In the genomic region with DNA sequence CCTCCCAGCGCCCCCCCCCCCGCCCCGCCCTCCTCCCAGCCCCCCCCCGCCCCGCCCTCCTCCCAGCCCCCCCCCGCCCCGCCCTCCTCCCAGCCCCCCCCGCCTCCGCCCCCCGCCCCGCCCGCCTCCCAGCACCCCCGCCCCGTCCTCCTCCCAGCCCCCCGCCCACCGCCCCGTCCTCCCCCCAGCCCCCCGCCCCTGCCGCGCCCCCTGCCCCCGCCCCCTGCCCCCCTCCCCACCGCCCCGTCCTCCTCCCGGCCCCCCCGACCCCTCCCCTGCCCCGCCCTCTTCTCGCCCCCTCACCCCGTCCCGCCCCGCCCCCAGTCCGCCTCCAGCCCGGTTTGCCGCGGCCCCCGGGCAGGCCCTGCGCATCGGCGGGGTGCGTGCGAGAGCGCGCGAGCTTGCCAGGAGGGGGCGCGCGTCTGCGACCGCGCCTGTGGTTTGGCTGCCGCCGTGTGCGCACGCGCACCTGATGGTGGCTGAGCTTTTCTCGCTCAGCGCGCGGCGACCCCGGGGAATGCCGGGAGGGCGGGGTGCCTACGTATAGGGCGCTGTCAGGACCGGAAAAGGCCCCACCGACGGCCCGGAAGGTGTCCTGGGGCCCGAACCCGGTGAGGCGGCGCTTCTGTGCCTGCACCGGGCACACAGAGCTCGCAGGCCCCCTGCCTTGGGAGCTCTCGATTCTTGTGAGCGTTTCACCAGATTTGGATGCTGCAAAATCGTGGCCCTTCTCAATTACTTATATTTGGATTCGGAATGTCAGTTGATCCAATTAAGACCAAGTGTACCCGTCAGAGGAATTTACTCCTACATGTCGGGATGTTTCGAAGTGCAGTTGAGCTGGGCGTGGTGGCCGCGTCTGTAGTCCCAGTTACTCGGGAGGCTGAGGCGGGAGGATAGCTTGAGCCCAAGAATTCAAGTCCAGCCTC, we compare ENCODE assay signal across 1 cellular context.
TF ChIP-seq lines count a peak whose summit lies in the region.

No MANE protein-coding gene starts in this region.

TF ChIP-seq in WTC11, 78 proteins besides CTCF, POLR2A, EP300 and RAD21 (continued from another document and continues in another):
- TF ChIP-seq, protein P1, sequence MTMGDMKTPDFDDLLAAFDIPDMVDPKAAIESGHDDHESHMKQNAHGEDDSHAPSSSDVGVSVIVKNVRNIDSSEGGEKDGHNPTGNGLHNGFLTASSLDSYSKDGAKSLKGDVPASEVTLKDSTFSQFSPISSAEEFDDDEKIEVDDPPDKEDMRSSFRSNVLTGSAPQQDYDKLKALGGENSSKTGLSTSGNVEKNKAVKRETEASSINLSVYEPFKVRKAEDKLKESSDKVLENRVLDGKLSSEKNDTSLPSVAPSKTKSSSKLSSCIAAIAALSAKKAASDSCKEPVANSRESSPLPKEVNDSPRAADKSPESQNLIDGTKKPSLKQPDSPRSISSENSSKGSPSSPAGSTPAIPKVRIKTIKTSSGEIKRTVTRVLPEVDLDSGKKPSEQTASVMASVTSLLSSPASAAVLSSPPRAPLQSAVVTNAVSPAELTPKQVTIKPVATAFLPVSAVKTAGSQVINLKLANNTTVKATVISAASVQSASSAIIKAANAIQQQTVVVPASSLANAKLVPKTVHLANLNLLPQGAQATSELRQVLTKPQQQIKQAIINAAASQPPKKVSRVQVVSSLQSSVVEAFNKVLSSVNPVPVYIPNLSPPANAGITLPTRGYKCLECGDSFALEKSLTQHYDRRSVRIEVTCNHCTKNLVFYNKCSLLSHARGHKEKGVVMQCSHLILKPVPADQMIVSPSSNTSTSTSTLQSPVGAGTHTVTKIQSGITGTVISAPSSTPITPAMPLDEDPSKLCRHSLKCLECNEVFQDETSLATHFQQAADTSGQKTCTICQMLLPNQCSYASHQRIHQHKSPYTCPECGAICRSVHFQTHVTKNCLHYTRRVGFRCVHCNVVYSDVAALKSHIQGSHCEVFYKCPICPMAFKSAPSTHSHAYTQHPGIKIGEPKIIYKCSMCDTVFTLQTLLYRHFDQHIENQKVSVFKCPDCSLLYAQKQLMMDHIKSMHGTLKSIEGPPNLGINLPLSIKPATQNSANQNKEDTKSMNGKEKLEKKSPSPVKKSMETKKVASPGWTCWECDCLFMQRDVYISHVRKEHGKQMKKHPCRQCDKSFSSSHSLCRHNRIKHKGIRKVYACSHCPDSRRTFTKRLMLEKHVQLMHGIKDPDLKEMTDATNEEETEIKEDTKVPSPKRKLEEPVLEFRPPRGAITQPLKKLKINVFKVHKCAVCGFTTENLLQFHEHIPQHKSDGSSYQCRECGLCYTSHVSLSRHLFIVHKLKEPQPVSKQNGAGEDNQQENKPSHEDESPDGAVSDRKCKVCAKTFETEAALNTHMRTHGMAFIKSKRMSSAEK (CRISPR knock-in tag; IDR thresholded peaks at IDR 0.05; ENCODE audit: borderline replicate concordance) = no peak
- TF ChIP-seq, protein P2, sequence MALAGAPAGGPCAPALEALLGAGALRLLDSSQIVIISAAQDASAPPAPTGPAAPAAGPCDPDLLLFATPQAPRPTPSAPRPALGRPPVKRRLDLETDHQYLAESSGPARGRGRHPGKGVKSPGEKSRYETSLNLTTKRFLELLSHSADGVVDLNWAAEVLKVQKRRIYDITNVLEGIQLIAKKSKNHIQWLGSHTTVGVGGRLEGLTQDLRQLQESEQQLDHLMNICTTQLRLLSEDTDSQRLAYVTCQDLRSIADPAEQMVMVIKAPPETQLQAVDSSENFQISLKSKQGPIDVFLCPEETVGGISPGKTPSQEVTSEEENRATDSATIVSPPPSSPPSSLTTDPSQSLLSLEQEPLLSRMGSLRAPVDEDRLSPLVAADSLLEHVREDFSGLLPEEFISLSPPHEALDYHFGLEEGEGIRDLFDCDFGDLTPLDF (CRISPR knock-in tag; IDR thresholded peaks at IDR 0.05) = no peak
- peak; percentile 51; the same call in 1 of the 2 replicates for TF ChIP-seq NR2C2 (CRISPR knock-in tag; IDR thresholded peaks at IDR 0.05)
- TF ChIP-seq ZNF671 (CRISPR knock-in tag; IDR thresholded peaks at IDR 0.05) = no peak
- TF ChIP-seq TEAD4 (CRISPR knock-in tag; IDR thresholded peaks at IDR 0.05) = no peak
- no peak for TF ChIP-seq IRF2 (CRISPR knock-in tag; IDR thresholded peaks at IDR 0.05; ENCODE audit: borderline replicate concordance, low read depth)
- no peak for TF ChIP-seq FOXJ3 (CRISPR knock-in tag; IDR thresholded peaks at IDR 0.05; ENCODE audit: borderline replicate concordance)
- no peak for TF ChIP-seq ZNF138 (CRISPR knock-in tag; conservative IDR thresholded peaks at IDR 0.05)
- TF ChIP-seq NFYB (CRISPR knock-in tag; conservative IDR thresholded peaks at IDR 0.05; ENCODE audit: low read depth) = no peak
- TF ChIP-seq ESRRA (CRISPR knock-in tag; IDR thresholded peaks at IDR 0.05; ENCODE audit: borderline replicate concordance) = no peak
- no peak for TF ChIP-seq RELA (CRISPR knock-in tag; IDR thresholded peaks at IDR 0.05; ENCODE audit: borderline replicate concordance)
- no peak for TF ChIP-seq PRRX2 (CRISPR knock-in tag; IDR thresholded peaks at IDR 0.05)
- TF ChIP-seq, protein P3, sequence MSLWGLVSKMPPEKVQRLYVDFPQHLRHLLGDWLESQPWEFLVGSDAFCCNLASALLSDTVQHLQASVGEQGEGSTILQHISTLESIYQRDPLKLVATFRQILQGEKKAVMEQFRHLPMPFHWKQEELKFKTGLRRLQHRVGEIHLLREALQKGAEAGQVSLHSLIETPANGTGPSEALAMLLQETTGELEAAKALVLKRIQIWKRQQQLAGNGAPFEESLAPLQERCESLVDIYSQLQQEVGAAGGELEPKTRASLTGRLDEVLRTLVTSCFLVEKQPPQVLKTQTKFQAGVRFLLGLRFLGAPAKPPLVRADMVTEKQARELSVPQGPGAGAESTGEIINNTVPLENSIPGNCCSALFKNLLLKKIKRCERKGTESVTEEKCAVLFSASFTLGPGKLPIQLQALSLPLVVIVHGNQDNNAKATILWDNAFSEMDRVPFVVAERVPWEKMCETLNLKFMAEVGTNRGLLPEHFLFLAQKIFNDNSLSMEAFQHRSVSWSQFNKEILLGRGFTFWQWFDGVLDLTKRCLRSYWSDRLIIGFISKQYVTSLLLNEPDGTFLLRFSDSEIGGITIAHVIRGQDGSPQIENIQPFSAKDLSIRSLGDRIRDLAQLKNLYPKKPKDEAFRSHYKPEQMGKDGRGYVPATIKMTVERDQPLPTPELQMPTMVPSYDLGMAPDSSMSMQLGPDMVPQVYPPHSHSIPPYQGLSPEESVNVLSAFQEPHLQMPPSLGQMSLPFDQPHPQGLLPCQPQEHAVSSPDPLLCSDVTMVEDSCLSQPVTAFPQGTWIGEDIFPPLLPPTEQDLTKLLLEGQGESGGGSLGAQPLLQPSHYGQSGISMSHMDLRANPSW (CRISPR knock-in tag; conservative IDR thresholded peaks at IDR 0.05; ENCODE audit: low read depth) = 0 out of 2 replicates have a peak, but pooled peaks have one; percentile 47
- TF ChIP-seq, protein P4, sequence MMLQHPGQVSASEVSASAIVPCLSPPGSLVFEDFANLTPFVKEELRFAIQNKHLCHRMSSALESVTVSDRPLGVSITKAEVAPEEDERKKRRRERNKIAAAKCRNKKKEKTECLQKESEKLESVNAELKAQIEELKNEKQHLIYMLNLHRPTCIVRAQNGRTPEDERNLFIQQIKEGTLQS (CRISPR knock-in tag; conservative IDR thresholded peaks at IDR 0.05) = no peak
- TF ChIP-seq, protein P5, sequence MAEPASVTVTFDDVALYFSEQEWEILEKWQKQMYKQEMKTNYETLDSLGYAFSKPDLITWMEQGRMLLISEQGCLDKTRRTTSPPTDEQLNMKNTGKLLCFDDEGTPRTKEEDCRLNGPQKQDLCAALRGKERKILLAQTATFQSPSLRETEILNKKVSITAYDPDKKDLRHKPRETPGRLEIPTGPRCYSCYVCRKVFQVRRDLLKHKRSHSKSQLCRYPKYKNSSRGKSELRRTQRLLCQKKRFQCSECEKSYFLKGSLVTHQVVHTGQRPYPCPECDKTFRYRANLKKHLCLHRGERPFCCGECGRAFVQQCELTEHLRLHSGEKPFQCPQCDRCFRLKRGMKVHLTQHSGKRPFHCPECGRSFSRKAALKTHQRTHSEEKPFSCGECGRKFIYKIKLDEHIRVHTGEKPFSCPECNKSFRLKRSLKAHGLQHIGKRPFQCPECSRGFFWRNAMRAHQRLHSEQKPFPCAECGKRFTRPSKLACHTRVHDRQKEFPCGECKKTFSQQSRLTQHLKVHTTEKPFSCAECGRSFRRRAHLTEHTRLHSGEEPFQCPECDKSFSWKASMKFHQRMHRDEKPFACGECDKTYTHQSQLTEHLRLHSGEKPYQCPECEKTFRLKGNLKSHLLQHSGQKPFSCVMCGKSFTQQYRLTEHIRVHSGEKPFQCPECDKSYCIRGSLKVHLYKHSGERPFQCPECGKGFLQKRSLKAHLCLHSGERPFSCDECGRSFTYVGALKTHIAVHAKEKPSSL (CRISPR knock-in tag; conservative IDR thresholded peaks at IDR 0.05) = no peak
- no peak for TF ChIP-seq SMAD3 (CRISPR knock-in tag; IDR thresholded peaks at IDR 0.05; ENCODE audit: borderline replicate concordance)
- TF ChIP-seq, protein P6, sequence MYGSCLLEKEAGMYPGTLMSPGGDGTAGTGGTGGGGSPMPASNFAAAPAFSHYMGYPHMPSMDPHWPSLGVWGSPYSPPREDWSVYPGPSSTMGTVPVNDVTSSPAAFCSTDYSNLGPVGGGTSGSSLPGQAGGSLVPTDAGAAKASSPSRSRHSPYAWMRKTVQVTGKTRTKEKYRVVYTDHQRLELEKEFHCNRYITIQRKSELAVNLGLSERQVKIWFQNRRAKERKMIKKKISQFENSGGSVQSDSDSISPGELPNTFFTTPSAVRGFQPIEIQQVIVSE (CRISPR knock-in tag; IDR thresholded peaks at IDR 0.05; ENCODE audit: borderline replicate concordance) = no peak
- TF ChIP-seq, protein P7, sequence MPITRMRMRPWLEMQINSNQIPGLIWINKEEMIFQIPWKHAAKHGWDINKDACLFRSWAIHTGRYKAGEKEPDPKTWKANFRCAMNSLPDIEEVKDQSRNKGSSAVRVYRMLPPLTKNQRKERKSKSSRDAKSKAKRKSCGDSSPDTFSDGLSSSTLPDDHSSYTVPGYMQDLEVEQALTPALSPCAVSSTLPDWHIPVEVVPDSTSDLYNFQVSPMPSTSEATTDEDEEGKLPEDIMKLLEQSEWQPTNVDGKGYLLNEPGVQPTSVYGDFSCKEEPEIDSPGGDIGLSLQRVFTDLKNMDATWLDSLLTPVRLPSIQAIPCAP (CRISPR knock-in tag; IDR thresholded peaks at IDR 0.05) = no peak
- TF ChIP-seq ZNF121 (CRISPR knock-in tag; IDR thresholded peaks at IDR 0.05) = no peak
- TF ChIP-seq NR3C1 (CRISPR knock-in tag; conservative IDR thresholded peaks at IDR 0.05; ENCODE audit: low read depth) = no peak
- peak; percentile 64; the same call in 1 of the 2 replicates for TF ChIP-seq TEAD1 (CRISPR knock-in tag; IDR thresholded peaks at IDR 0.05)
- no peak for TF ChIP-seq ATF1 (CRISPR knock-in tag; IDR thresholded peaks at IDR 0.05)
- 0 out of 2 replicates have a peak, but pooled peaks have one; percentile 5 for TF ChIP-seq ZNF416 (CRISPR knock-in tag; IDR thresholded peaks at IDR 0.05)
- TF ChIP-seq, protein P8, sequence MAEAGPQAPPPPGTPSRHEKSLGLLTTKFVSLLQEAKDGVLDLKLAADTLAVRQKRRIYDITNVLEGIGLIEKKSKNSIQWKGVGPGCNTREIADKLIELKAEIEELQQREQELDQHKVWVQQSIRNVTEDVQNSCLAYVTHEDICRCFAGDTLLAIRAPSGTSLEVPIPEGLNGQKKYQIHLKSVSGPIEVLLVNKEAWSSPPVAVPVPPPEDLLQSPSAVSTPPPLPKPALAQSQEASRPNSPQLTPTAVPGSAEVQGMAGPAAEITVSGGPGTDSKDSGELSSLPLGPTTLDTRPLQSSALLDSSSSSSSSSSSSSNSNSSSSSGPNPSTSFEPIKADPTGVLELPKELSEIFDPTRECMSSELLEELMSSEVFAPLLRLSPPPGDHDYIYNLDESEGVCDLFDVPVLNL (CRISPR knock-in tag; IDR thresholded peaks at IDR 0.05; ENCODE audit: borderline replicate concordance, low read depth) = no peak
- TF ChIP-seq, protein P9, sequence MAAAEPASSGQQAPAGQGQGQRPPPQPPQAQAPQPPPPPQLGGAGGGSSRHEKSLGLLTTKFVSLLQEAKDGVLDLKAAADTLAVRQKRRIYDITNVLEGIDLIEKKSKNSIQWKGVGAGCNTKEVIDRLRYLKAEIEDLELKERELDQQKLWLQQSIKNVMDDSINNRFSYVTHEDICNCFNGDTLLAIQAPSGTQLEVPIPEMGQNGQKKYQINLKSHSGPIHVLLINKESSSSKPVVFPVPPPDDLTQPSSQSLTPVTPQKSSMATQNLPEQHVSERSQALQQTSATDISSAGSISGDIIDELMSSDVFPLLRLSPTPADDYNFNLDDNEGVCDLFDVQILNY (CRISPR knock-in tag; IDR thresholded peaks at IDR 0.05) = peak; percentile 89; the same call in 1 of the 2 replicates
- TF ChIP-seq, protein P10, sequence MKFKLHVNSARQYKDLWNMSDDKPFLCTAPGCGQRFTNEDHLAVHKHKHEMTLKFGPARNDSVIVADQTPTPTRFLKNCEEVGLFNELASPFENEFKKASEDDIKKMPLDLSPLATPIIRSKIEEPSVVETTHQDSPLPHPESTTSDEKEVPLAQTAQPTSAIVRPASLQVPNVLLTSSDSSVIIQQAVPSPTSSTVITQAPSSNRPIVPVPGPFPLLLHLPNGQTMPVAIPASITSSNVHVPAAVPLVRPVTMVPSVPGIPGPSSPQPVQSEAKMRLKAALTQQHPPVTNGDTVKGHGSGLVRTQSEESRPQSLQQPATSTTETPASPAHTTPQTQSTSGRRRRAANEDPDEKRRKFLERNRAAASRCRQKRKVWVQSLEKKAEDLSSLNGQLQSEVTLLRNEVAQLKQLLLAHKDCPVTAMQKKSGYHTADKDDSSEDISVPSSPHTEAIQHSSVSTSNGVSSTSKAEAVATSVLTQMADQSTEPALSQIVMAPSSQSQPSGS (CRISPR knock-in tag; IDR thresholded peaks at IDR 0.05; ENCODE audit: borderline replicate concordance, low read depth) = no peak
- TF ChIP-seq JUN (CRISPR knock-in tag; IDR thresholded peaks at IDR 0.05) = no peak
- 0 out of 2 replicates have a peak, but pooled peaks have one; percentile 82 for TF ChIP-seq MYBL2 (CRISPR knock-in tag; IDR thresholded peaks at IDR 0.05)
- peak; percentile 56; the same call in 1 of the 2 replicates for TF ChIP-seq FOXP1 (CRISPR knock-in tag; IDR thresholded peaks at IDR 0.05; ENCODE audit: borderline replicate concordance)
- TF ChIP-seq, protein P11, sequence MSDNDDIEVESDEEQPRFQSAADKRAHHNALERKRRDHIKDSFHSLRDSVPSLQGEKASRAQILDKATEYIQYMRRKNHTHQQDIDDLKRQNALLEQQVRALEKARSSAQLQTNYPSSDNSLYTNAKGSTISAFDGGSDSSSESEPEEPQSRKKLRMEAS (CRISPR knock-in tag; IDR thresholded peaks at IDR 0.05) = peak; percentile 76; the same call in 1 of the 2 replicates
- TF ChIP-seq GTF2I (CRISPR knock-in tag; conservative IDR thresholded peaks at IDR 0.05) = no peak; the same call in 1 of the 2 replicates
- no peak for TF ChIP-seq ZNF263 (CRISPR knock-in tag; IDR thresholded peaks at IDR 0.05; ENCODE audit: low read depth)
- TF ChIP-seq SMAD4 (CRISPR knock-in tag; IDR thresholded peaks at IDR 0.05) = no peak
